In genomic region chr3:71859128-71859519, GRCh38 we compare ENCODE assay signal across 8 cellular contexts.
A peak's percentile ranks its signal among the peaks of the same experiment; 100 is the strongest.
DNase-seq lines count a peak whose midpoint lies in the region; ATAC-seq, FAIRE-seq and TF ChIP-seq lines count a peak whose summit lies in the region.

No MANE protein-coding gene starts in this region.

- no peak overlapping the region for H3K4me2 ChIP-seq in GM12878 (ENCODE audit: control insufficient read depth, insufficient read depth)

- no peaks in the 10 kb centered on the region for H3K79me2 ChIP-seq in GM12878 (ENCODE audit: control insufficient read depth, insufficient read depth, low read length)

- H3K4me3 ChIP-seq in GM12878, result no peak overlapping the region

- H3K36me3 ChIP-seq in GM12878 (ENCODE audit: control insufficient read depth in 2 of 2, insufficient read depth in 2 of 2, low read length in 1 of 2), result no peaks in the 10 kb centered on the region

- intact Hi-C loops in GM12878 (cut with micrococcal nuclease; ENCODE audit: unreplicated experiment) (loop anchor here (1.0 to 5.0 kb wide), 2 partner anchors 129 to 147 kb away; no protein-coding TSS in a partner anchor), posterior vena cava (cut with DNase I) (no loop called here)

- H4K20me1 ChIP-seq in GM12878 (ENCODE audit: control insufficient read depth, insufficient read depth), result no peaks in the 10 kb centered on the region

- RAD21 ChIA-PET in GM12878 (lab: Charles Lee; ENCODE audit: unreplicated experiment), result interaction anchor here (1.1 kb wide), 1 partner anchor 148 kb away, joined by 3 read pairs; no protein-coding TSS in a partner anchor

- DNase-seq in activated gamma-delta T cell treated with Interleukin-2 at 50 U/mL for 16 hours (peak; percentile 17), activated gamma-delta T cell (lab: John Stamatoyannopoulos, UW) (no peak), NCI-H1436 treated with DMSO at 0.1 percent for 48 hours (lab: John Stamatoyannopoulos, UW) (peak; percentile 2), GM12878 (ENCODE audit: low read depth, low spot score) (no peak), left kidney (ENCODE audit: low read depth, low spot score) (peak; percentile 65), posterior vena cava (ENCODE audit: low spot score) (no peak)

- peaks cover 2% of the 10 kb centered on the region; the same call in 2 of the 3 replicates for H3K9me3 ChIP-seq in GM12878 (replicated peaks; ENCODE audit: control insufficient read depth, insufficient read depth, low read length)

- BruUV-seq in GM12878 (replicated peaks; lab: Mats Ljungman, UMichigan), result no TSS peak

- 22% methylated on average over 3 of the region's 3 CpGs for WGBS in GM12878 (ENCODE audit: insufficient coverage, insufficient replicate concordance, low lambda C conversion rate, missing lambda C conversion rate)

- no peak for FAIRE-seq in GM12878 (lab: Jason Lieb, UNC)

- H3K9ac ChIP-seq in GM12878 (ENCODE audit: control insufficient read depth, insufficient read depth, low read length), result no peak overlapping the region

- TF ChIP-seq POLR2A in GM12878 (IDR thresholded peaks at IDR 0.05; ENCODE audit: low read depth, low read length), result no peak

- TF ChIP-seq EP300 in GM12878 (IDR thresholded peaks at IDR 0.05; ENCODE audit: borderline replicate concordance in 1 of 2, control insufficient read depth in 1 of 2, low read depth in 2 of 2, low read length in 2 of 2), result no peak

- SMC1A ChIA-PET in GM12878 (lab: Charles Lee; ENCODE audit: uncharacterized antibody, unreplicated experiment), result no interaction called here

- H3K4me1 ChIP-seq in GM12878 (ENCODE audit: control insufficient read depth, insufficient read depth, low read length), result no peaks in the 10 kb centered on the region

- in situ Hi-C loops in GM12878 (cut with MboI), result no loop called here

- POLR2A ChIA-PET in GM12878 (lab: Charles Lee), result no interaction called here

- peak; percentile 52 for TF ChIP-seq RAD21 in GM12878 (IDR thresholded peaks at IDR 0.05; ENCODE audit: insufficient read depth, low read depth, low read length)

- no peak overlapping the region for H2AFZ ChIP-seq in GM12878 (ENCODE audit: control insufficient read depth, low read depth, low read length)

- CTCF ChIA-PET in GM12878 (lab: Yijun Ruan, JAX), result interaction anchor here (0.8 to 1.9 kb wide), 4 partner anchors 16 to 148 kb away, joined by 3 to 7 read pairs (median 6); no protein-coding TSS in a partner anchor

- peaks cover 2 to 3% of the 10 kb centered on the region in 2 experiments; a peak in 2 of 4 replicates for H3K27me3 ChIP-seq in GM12878 (replicated peaks in 1 of 2; ENCODE audit: control insufficient read depth in 2 of 2, insufficient read depth in 2 of 2, low read length in 1 of 2)

- no peak overlapping the region for H3K27ac ChIP-seq in GM12878 (ENCODE audit: control insufficient read depth, insufficient read depth)

- ATAC-seq in GM12878 (peak; percentile 71), HG03175 (IDR thresholded peaks at IDR 0.05; ENCODE audit: unreplicated experiment) (no peak), HG02973 (IDR thresholded peaks at IDR 0.05; ENCODE audit: unreplicated experiment) (no peak)

- peak; percentile 34 to 42 (median 38); a peak in 5 of 6 replicates for TF ChIP-seq CTCF in GM12878 (IDR thresholded peaks at IDR 0.05 in 2 of 3, conservative IDR thresholded peaks at IDR 0.05 in 1 of 3; ENCODE audit: control insufficient read depth in 2 of 3, extremely low read depth in 1 of 3, insufficient read depth in 1 of 3, low read depth in 3 of 3, low read length in 3 of 3)

TF ChIP-seq in GM12878, 131 proteins besides CTCF, POLR2A, EP300 and RAD21:
- TF ChIP-seq ZNF207 (IDR thresholded peaks at IDR 0.05; ENCODE audit: borderline replicate concordance) (no peak), SMC3 (IDR thresholded peaks at IDR 0.05; ENCODE audit: borderline replicate concordance, low read length) (peak; percentile 9; the same call in 1 of the 2 replicates)

Comparison
In these comparisons a context has a peak if more than half of its experiments do, and no peak if none do; other contexts are left out.
1. DNase-seq: peak in activated gamma-delta T cell treated with Interleukin-2 at 50 U/mL for 16 hours (single experiment), NCI-H1436 treated with DMSO at 0.1 percent for 48 hours (single experiment) and left kidney (single experiment); none in activated gamma-delta T cell (single experiment), GM12878 (single experiment) and posterior vena cava (single experiment).